22 cellular contexts compared by ENCODE assay signal in the genomic region with DNA sequence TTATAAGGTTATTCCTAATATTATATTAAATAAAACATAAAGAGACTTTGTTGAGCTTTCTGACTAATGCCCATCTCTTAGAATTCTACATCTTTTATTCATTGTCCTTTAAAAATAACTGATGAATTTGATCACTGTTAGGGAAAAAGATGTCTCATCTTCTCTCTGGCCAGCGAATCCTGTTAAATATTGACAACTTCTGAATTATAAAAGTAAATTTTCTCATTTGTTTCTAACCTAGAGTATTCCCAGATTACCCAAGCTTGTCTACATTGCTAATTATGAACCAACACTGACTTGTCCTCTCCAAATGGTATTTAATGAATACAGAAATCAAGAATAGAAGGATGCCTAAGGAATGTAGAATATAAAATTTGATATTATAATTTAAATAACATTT.
"Had no signal": no experiment of that assay in that cellular context is flagged by ENCODE, and none has a peak within 500 bp of the region (broad histone marks: within the 10 kb centered on the region; RNA-seq: fewer than 3 reads in every experiment).

No MANE protein-coding gene starts in this region.

- H3K36me3 Mint-ChIP-seq: memory B cell; stimulated activated naive B cell treated with anti-CD40 and anti-IgM and Interleukin-4, amounts not matched to agents 10 μg/mL and 1 μg/mL and 100 μg/mL, for 72 hours had no signal

- H3K9me3 Mint-ChIP-seq: memory B cell; stimulated activated naive B cell treated with anti-CD40 and anti-IgM and Interleukin-4, amounts not matched to agents 10 μg/mL and 1 μg/mL and 100 μg/mL, for 72 hours had no signal

- H3K27me3 ChIP-seq: heart right ventricle, ovary, suprapubic skin, tibial artery, upper lobe of right lung had no signal

- H3K27me3 Mint-ChIP-seq: progenitor cell of endocrine pancreas; stimulated activated naive B cell treated with anti-CD40 and anti-IgM and Interleukin-4, amounts not matched to agents 10 μg/mL and 1 μg/mL and 100 μg/mL, for 72 hours had no signal

- H3K36me3 ChIP-seq: heart right ventricle, left ventricle myocardium inferior, ovary, suprapubic skin, thoracic aorta, tibial artery, upper lobe of right lung had no signal

- H3K4me3 Mint-ChIP-seq: memory B cell; naive thymus-derived CD8-positive, alpha-beta T cell; stimulated activated naive B cell treated with anti-CD40 and anti-IgM and Interleukin-4, amounts not matched to agents 10 μg/mL and 1 μg/mL and 100 μg/mL, for 72 hours had no signal

- H3K9me3 ChIP-seq: ovary, suprapubic skin, thoracic aorta, upper lobe of right lung had no signal

- DNase-seq: heart right ventricle; hippocampal formation; left ventricle myocardium inferior; naive thymus-derived CD8-positive, alpha-beta T cell; ovary; retina; right cardiac atrium; stimulated activated CD4-positive, alpha-beta T cell treated with anti-CD3 and anti-CD28 coated beads, Interleukin-12 subunit alpha, Interleukin-12 subunit beta, amount 100 ng/mL, for 4 hours; stimulated activated CD4-positive, alpha-beta T cell treated with anti-CD3 and anti-CD28 coated beads, Interleukin-15, amount 100 ng/mL, for 24 hours; stimulated activated CD4-positive, alpha-beta T cell treated with anti-CD3 and anti-CD28 coated beads, Interleukin-2, amount 100 ng/mL, for 24 hours; stimulated activated CD4-positive, alpha-beta T cell treated with anti-CD3 and anti-CD28 coated beads, Interleukin-4, amount 100 ng/mL, for 1 hour; stimulated activated naive B cell treated with anti-CD40 and anti-IgM and Interleukin-4, amounts not matched to agents 10 μg/mL and 1 μg/mL and 100 μg/mL, for 72 hours; stimulated activated naive CD8-positive, alpha-beta T cell treated with anti-CD3 and anti-CD28 coated beads, Interleukin-15, Interleukin-2, amounts not matched to agents 100 U/mL and 50 U/mL, for 24 hours; tibial artery; trophoblast cell; upper lobe of right lung had no signal

- H3K27ac ChIP-seq: heart right ventricle, left ventricle myocardium inferior, ovary, skin epidermis, suprapubic skin, thoracic aorta, tibial artery, upper lobe of right lung had no signal

- H3K27ac Mint-ChIP-seq: memory B cell; naive thymus-derived CD8-positive, alpha-beta T cell; progenitor cell of endocrine pancreas; stimulated activated naive B cell treated with anti-CD40 and anti-IgM and Interleukin-4, amounts not matched to agents 10 μg/mL and 1 μg/mL and 100 μg/mL, for 72 hours had no signal

- H3K4me1 ChIP-seq: upper lobe of right lung had no signal

- ATAC-seq: heart right ventricle; naive thymus-derived CD8-positive, alpha-beta T cell; right cardiac atrium; sciatic nerve; stimulated activated naive B cell treated with anti-CD40 and anti-IgM and Interleukin-4, amounts not matched to agents 10 μg/mL and 1 μg/mL and 100 μg/mL, for 72 hours; stimulated activated naive CD8-positive, alpha-beta T cell treated with anti-CD3 and anti-CD28 coated beads, Interleukin-15, Interleukin-2, amounts not matched to agents 100 U/mL and 50 U/mL, for 24 hours had no signal

- H3K4me3 ChIP-seq: heart right ventricle, left ventricle myocardium inferior, ovary, skin epidermis, suprapubic skin, thoracic aorta, tibial artery, upper lobe of right lung had no signal

- H3K4me1 Mint-ChIP-seq: memory B cell; naive thymus-derived CD8-positive, alpha-beta T cell; stimulated activated naive B cell treated with anti-CD40 and anti-IgM and Interleukin-4, amounts not matched to agents 10 μg/mL and 1 μg/mL and 100 μg/mL, for 72 hours had no signal
